Comparison of ENCODE assay signal across 16 cellular contexts in genomic region chr4:129098578-129098977, GRCh38.
"Had no signal": no experiment of that assay in that cellular context is flagged by ENCODE, and none has a peak within 500 bp of the region (broad histone marks: within the 10 kb centered on the region; RNA-seq: fewer than 3 reads in every experiment).

No MANE protein-coding gene starts in this region.

- H3K4me3 Mint-ChIP-seq: memory B cell had no signal

- H3K9me3 ChIP-seq: left ventricle myocardium inferior, lower lobe of right lung, neutrophil, right atrium auricular region had no signal

- H3K36me3 ChIP-seq: left ventricle myocardium inferior, right atrium auricular region had no signal

- H3K27ac ChIP-seq: foreskin keratinocyte, left ventricle myocardium inferior, lower lobe of right lung, neutrophil, right atrium auricular region had no signal

- DNase-seq: dermis blood vessel endothelial cell; foreskin keratinocyte; kidney; left cardiac atrium; left ventricle myocardium inferior; lower lobe of right lung; midbrain; posterior cingulate gyrus; small intestine; stimulated activated CD4-positive, alpha-beta T cell treated with anti-CD3 and anti-CD28 coated beads, Interleukin-12 subunit alpha, Interleukin-12 subunit beta, amount 100 ng/mL, for 4 hours; stimulated activated naive CD4-positive, alpha-beta T cell treated with Interleukin-2 at 50 U/mL for 16 hours; trophoblast cell had no signal

- H3K4me3 ChIP-seq: left ventricle myocardium inferior, lower lobe of right lung, right atrium auricular region had no signal

- H3K27me3 Mint-ChIP-seq: memory B cell; natural killer cell treated with Interleukin-12 subunit alpha and Interleukin-12 subunit beta and Interleukin-15 and Interleukin-18, amount 100 ng/mL, for 72 hours had no signal

- H3K9me3 Mint-ChIP-seq: memory B cell; natural killer cell treated with Interleukin-12 subunit alpha and Interleukin-12 subunit beta and Interleukin-15 and Interleukin-18, amount 100 ng/mL, for 72 hours had no signal

- H3K27ac Mint-ChIP-seq: memory B cell; natural killer cell treated with Interleukin-12 subunit alpha and Interleukin-12 subunit beta and Interleukin-15 and Interleukin-18, amount 100 ng/mL, for 72 hours had no signal
